Comparison of ENCODE assay signal across 8 cellular contexts in the genomic region with DNA sequence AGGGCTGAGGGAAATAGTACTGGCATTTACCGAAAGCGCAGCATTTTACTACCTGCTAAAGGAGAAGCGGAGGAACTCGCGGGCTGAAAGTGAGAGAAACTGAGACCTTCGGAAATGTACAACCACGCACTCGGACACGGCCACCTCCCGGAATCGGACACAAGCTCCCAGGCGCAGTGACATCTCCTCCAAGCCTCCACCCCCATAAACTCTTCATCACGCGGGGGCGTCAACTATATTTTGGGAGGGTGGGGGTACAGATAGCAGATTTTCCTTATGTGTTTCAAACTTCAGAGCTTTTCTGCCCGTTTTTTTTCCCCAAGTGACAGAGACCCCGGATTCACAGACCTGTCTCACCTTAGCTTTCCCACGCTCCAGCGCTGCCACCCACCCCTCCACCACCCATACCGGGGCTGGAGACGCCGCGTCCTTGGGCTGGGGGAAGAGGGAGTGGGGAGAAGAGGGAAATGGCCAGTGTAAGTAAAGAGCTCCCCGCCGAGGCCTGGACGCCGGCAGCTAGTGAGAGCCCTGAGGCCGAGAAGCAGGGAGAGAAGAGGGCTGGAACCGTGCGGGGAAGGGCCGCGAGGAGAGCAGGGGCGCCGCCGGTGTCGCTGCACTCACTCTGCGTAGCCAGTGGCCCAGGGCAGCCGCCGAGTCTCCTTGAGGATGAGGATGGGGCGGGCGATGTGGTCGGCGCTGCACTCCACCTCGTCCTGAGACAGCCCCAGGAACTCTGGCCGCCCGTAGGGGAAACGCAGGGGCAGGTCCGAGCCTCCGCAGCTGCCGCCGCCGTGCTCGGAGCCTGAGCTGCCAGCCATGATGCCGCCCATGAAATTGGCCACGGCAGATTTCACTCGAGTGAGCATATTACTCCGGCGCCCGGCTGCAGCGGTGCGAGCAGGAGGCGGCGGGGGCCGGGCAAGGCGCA. TPM values are rescaled to one million over a fixed set of nuclear protein-coding genes. Genes with fewer than 3 reads are reported as not detected.
DNase-seq lines count a peak whose midpoint lies in the region; ATAC-seq and TF ChIP-seq lines count a peak whose summit lies in the region.

No MANE protein-coding gene starts in this region.

- H3K9ac ChIP-seq in mesenchymal stem cell (ENCODE audit: low read length), result peak overlapping the region; percentile 64

- H3K9me3 ChIP-seq in effector memory CD4-positive, alpha-beta T cell (ENCODE audit: control insufficient read depth, low read length), result no peaks in the 10 kb centered on the region
- H3K9me3 ChIP-seq in mesenchymal stem cell (ENCODE audit: control insufficient read depth, low read length) (no peaks in the 10 kb centered on the region), thyroid gland (no peaks in the 10 kb centered on the region)

- peak overlapping the region; percentile 69 for H4K8ac ChIP-seq in mesenchymal stem cell (ENCODE audit: low read length)

- H3K79me1 ChIP-seq in mesenchymal stem cell (replicated peaks; ENCODE audit: low read length, poor library complexity, severe bottlenecking), result peaks cover 7% of the 10 kb centered on the region

- peak overlapping the region; percentile 83 for H2AFZ ChIP-seq in mesenchymal stem cell (ENCODE audit: low read depth, low read length)

- ATAC-seq in GM19455 (IDR thresholded peaks at IDR 0.05; ENCODE audit: unreplicated experiment) (peak; percentile 55), HG03565 (IDR thresholded peaks at IDR 0.05; ENCODE audit: unreplicated experiment) (peak; percentile 33), SK-N-SH treated with all-trans-retinoic acid at 6 μM for 48 hours (peak; percentile 81)

- peak overlapping the region in 1 of 2 experiments; percentile 5 for H3K4ac ChIP-seq in mesenchymal stem cell (ENCODE audit: low read depth in 1 of 2, low read length in 2 of 2)

- H3K4me2 ChIP-seq in mesenchymal stem cell (ENCODE audit: low read length, poor library complexity, severe bottlenecking), result peak overlapping the region; percentile 97

- peak overlapping the region in 1 of 2 experiments; percentile 50 for H3K18ac ChIP-seq in mesenchymal stem cell (ENCODE audit: low read depth in 1 of 2, low read length in 2 of 2)

- under 1% methylated on average over 47 of the region's 65 CpGs for WGBS in mesenchymal stem cell
- 0 to 1% methylated on average over 30 to 42 of the region's 65 CpGs for WGBS in thyroid gland, 2 donors

- H3K4me1 ChIP-seq in effector memory CD4-positive, alpha-beta T cell (ENCODE audit: control insufficient read depth, insufficient read depth, low read length, poor library complexity, severe bottlenecking), result peaks cover 4% of the 10 kb centered on the region
- H3K4me1 ChIP-seq in mesenchymal stem cell (ENCODE audit: control insufficient read depth, insufficient read depth, low read depth, low read length), result peaks cover 4% of the 10 kb centered on the region
- H3K4me1 ChIP-seq in thyroid gland, result peaks cover 0 to 9% of the 10 kb centered on the region in 2 donors

- peak overlapping the region in 1 of 2 experiments; percentile 80 for H3K14ac ChIP-seq in mesenchymal stem cell (ENCODE audit: low read length in 2 of 2)

- H2AK5ac ChIP-seq in mesenchymal stem cell (ENCODE audit: low read length, severe bottlenecking), result no peak overlapping the region

- no peak for TF ChIP-seq POLR2A in thyroid gland (IDR thresholded peaks at IDR 0.05)

- intact Hi-C loops in thyroid gland (cut with DNase I), result no loop called here

- H2BK12ac ChIP-seq in mesenchymal stem cell (ENCODE audit: low read length in 2 of 2), result no peak overlapping the region

- no peaks in the 10 kb centered on the region for H3K36me3 ChIP-seq in effector memory CD4-positive, alpha-beta T cell (ENCODE audit: control insufficient read depth, insufficient read depth, low read length)
- no peaks in the 10 kb centered on the region for H3K36me3 ChIP-seq in mesenchymal stem cell (ENCODE audit: control insufficient read depth in 1 of 2, insufficient read depth in 2 of 2, low read depth in 1 of 2, low read length in 2 of 2)
- no peaks in the 10 kb centered on the region for H3K36me3 ChIP-seq in thyroid gland

- peaks cover 13% of the 10 kb centered on the region for H3K27me3 ChIP-seq in effector memory CD4-positive, alpha-beta T cell (replicated peaks; ENCODE audit: control insufficient read depth, insufficient read depth, low read length, poor library complexity, severe bottlenecking)
- H3K27me3 ChIP-seq in mesenchymal stem cell (ENCODE audit: control insufficient read depth in 1 of 2, insufficient read depth in 1 of 2, low read length in 2 of 2), result peaks cover 0 to 51% of the 10 kb centered on the region in 2 experiments
- H3K27me3 ChIP-seq in thyroid gland, result no peaks in the 10 kb centered on the region

- H2BK120ac ChIP-seq in mesenchymal stem cell (ENCODE audit: low read depth, low read length), result no peak overlapping the region

- peak overlapping the region in 1 of 2 experiments; percentile 41 for H3K23ac ChIP-seq in mesenchymal stem cell (ENCODE audit: low read length in 2 of 2)

- peak; percentile 70 for DNase-seq in DMS 273 (lab: John Stamatoyannopoulos, UW; ENCODE audit: unreplicated experiment)
- DNase-seq in DMS 273 treated with DMSO at 0.1 percent for 48 hours (lab: John Stamatoyannopoulos, UW), result no peak
- DNase-seq in effector memory CD4-positive, alpha-beta T cell, result no peak
- DNase-seq in mesenchymal stem cell, result peak; percentile 41
- peak; percentile 14 to 38 for DNase-seq in thyroid gland

- no peak overlapping the region for H4K91ac ChIP-seq in mesenchymal stem cell (ENCODE audit: low read length)

- H3K27ac ChIP-seq in effector memory CD4-positive, alpha-beta T cell (ENCODE audit: insufficient read depth, low read length, poor library complexity, severe bottlenecking), result no peak overlapping the region
- peak overlapping the region; percentile 44 for H3K27ac ChIP-seq in mesenchymal stem cell (ENCODE audit: low read length, poor library complexity, severe bottlenecking)
- peak overlapping the region in 2 of 3 donors; percentile 60 to 72 for H3K27ac ChIP-seq in thyroid gland

- no peak for TF ChIP-seq CTCF in thyroid gland (IDR thresholded peaks at IDR 0.05)

- H2BK5ac ChIP-seq in mesenchymal stem cell (ENCODE audit: low read depth, low read length, poor library complexity, severe bottlenecking), result peak overlapping the region; percentile 33

- H2BK15ac ChIP-seq in mesenchymal stem cell (ENCODE audit: low read depth, poor library complexity, severe bottlenecking), result no peak overlapping the region

- peak overlapping the region; percentile 54 for H3K4me3 ChIP-seq in effector memory CD4-positive, alpha-beta T cell (ENCODE audit: insufficient read depth, low read depth, low read length, poor library complexity, severe bottlenecking)
- H3K4me3 ChIP-seq in mesenchymal stem cell (ENCODE audit: insufficient read depth in 1 of 2, low read depth in 1 of 2, low read length in 2 of 2), result peak overlapping the region; percentile 67 to 84
- H3K4me3 ChIP-seq in thyroid gland (replicated peaks in 1 of 3), result peak overlapping the region; percentile 45 to 80 (median 61)

TF ChIP-seq in SK-N-SH treated with all-trans-retinoic acid at 6 μM for 48 hours, 23 proteins besides CTCF, POLR2A, EP300 and RAD21:
- TF ChIP-seq, protein P1, sequence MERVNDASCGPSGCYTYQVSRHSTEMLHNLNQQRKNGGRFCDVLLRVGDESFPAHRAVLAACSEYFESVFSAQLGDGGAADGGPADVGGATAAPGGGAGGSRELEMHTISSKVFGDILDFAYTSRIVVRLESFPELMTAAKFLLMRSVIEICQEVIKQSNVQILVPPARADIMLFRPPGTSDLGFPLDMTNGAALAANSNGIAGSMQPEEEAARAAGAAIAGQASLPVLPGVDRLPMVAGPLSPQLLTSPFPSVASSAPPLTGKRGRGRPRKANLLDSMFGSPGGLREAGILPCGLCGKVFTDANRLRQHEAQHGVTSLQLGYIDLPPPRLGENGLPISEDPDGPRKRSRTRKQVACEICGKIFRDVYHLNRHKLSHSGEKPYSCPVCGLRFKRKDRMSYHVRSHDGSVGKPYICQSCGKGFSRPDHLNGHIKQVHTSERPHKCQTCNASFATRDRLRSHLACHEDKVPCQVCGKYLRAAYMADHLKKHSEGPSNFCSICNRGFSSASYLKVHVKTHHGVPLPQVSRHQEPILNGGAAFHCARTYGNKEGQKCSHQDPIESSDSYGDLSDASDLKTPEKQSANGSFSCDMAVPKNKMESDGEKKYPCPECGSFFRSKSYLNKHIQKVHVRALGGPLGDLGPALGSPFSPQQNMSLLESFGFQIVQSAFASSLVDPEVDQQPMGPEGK (CRISPR knock-in tag; IDR thresholded peaks at IDR 0.05; ENCODE audit: borderline replicate concordance), result no peak

RNA-seq across cellular contexts. Expression of a gene that starts 0.8 kb away (rescaled TPM):
- polyA plus RNA-seq in mesenchymal stem cell (2013, experiment 1 of 2), result 1.0 TPM
- polyA plus RNA-seq in mesenchymal stem cell (2013, experiment 2 of 2), result 1.1 TPM
- 10 to 100 TPM in 2 of 4 donors, 1 to 10 TPM in 2; 3.9 to 12.7 (median 9.0) TPM for total RNA-seq in thyroid gland

Comparison
In these comparisons a context has a peak if more than half of its experiments do, and no peak if none do; other contexts are left out.
1. DNase-seq: peak in DMS 273 (single experiment), mesenchymal stem cell (single experiment) and thyroid gland (2 of 2); none in DMS 273 treated with DMSO at 0.1 percent for 48 hours (single experiment) and effector memory CD4-positive, alpha-beta T cell (0 of 3).
2. Peak in every context shown above with its lines, with median percentiles within 50 percentile points of each other: ATAC-seq and H3K4me3 ChIP-seq.